In the genomic region with DNA sequence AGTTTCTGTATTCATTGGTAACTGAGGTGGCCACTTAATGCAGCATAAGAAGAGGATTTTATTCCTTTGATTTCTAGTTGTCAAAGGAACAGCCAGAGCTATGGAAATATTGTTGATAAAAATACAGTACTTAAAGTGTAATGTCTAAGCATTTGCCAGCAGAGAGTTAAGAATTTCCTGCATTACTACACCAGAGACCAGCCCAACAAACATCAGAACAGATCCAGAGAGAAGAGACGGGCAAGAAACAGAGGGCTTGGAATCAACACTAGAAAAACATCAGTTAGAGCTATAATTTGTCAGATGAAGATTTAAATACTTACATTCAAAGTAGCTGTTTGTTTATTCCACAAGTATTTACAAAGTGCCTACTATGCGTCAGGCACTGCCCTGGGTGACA, we compare ENCODE assay signal across 19 cellular contexts.
"Had no signal": no experiment of that assay in that cellular context is flagged by ENCODE, and none has a peak within 500 bp of the region (broad histone marks: within the 10 kb centered on the region; RNA-seq: fewer than 3 reads in every experiment).

No MANE protein-coding gene starts in this region.

- H3K9me3 ChIP-seq: prostate gland, right lobe of liver, tibial artery, uterus had no signal

- H3K9me3 Mint-ChIP-seq: activated CD4-positive, alpha-beta memory T cell treated with anti-CD3 and anti-CD28 coated beads for 36 hours; activated naive CD4-positive, alpha-beta T cell treated with anti-CD3 and anti-CD28 coated beads for 36 hours; activated naive CD8-positive, alpha-beta T cell treated with anti-CD3 and anti-CD28 coated beads, Interleukin-2, amount 50 U/mL, for 24 hours; activated T-helper 2 cell treated with anti-CD3 and anti-CD28 coated beads, Interferon-gamma antibody, Interleukin-2, Interleukin-4, amounts not matched to agents 10 μg/mL and 5 μg/mL and 100 μg/mL, durations not matched to agents 14 hours and 24 hours and 36 hours; nephron progenitor cell had no signal

- H3K27ac ChIP-seq: prostate gland, right lobe of liver, SK-N-MC had no signal

- H3K4me3 ChIP-seq: prostate gland, right lobe of liver, SK-N-MC, tibial artery, uterus had no signal

- H3K36me3 Mint-ChIP-seq: activated CD8-positive, alpha-beta memory T cell treated with anti-CD3 and anti-CD28 coated beads, Interleukin-2, amount 10 ng/mL, durations not matched to agents 7 days and 5 days had no signal

- H3K4me1 ChIP-seq: prostate gland, right lobe of liver, uterus had no signal

- H3K4me3 Mint-ChIP-seq: activated CD4-positive, alpha-beta memory T cell treated with anti-CD3 and anti-CD28 coated beads for 36 hours; activated CD8-positive, alpha-beta memory T cell treated with anti-CD3 and anti-CD28 coated beads, Interleukin-2, amount 10 ng/mL, durations not matched to agents 7 days and 5 days; activated naive CD4-positive, alpha-beta T cell treated with anti-CD3 and anti-CD28 coated beads for 36 hours; activated naive CD8-positive, alpha-beta T cell treated with anti-CD3 and anti-CD28 coated beads, Interleukin-2, amount 50 U/mL, for 24 hours; nephron progenitor cell had no signal

- H3K27ac Mint-ChIP-seq: activated CD4-positive, alpha-beta memory T cell treated with anti-CD3 and anti-CD28 coated beads for 36 hours; activated CD8-positive, alpha-beta memory T cell treated with anti-CD3 and anti-CD28 coated beads, Interleukin-2, amount 10 ng/mL, durations not matched to agents 7 days and 5 days; activated naive CD4-positive, alpha-beta T cell treated with anti-CD3 and anti-CD28 coated beads for 36 hours; activated naive CD8-positive, alpha-beta T cell treated with anti-CD3 and anti-CD28 coated beads, Interleukin-2, amount 50 U/mL, for 24 hours; activated T-helper 2 cell treated with anti-CD3 and anti-CD28 coated beads, Interferon-gamma antibody, Interleukin-2, Interleukin-4, amounts not matched to agents 10 μg/mL and 5 μg/mL and 100 μg/mL, durations not matched to agents 14 hours and 24 hours and 36 hours; nephron progenitor cell had no signal

- H3K36me3 ChIP-seq: prostate gland, right lobe of liver, tibial artery, uterus had no signal

- ATAC-seq: activated CD8-positive, alpha-beta memory T cell treated with anti-CD3 and anti-CD28 coated beads, Interleukin-2, amount 10 ng/mL, durations not matched to agents 7 days and 5 days; activated naive CD8-positive, alpha-beta T cell treated with anti-CD3 and anti-CD28 coated beads, Interleukin-2, amount 50 U/mL, for 24 hours; right lobe of liver had no signal

- H3K27me3 Mint-ChIP-seq: activated CD4-positive, alpha-beta memory T cell treated with anti-CD3 and anti-CD28 coated beads for 36 hours; activated CD8-positive, alpha-beta memory T cell treated with anti-CD3 and anti-CD28 coated beads, Interleukin-2, amount 10 ng/mL, durations not matched to agents 7 days and 5 days; activated naive CD8-positive, alpha-beta T cell treated with anti-CD3 and anti-CD28 coated beads, Interleukin-2, amount 50 U/mL, for 24 hours had no signal

- H3K27me3 ChIP-seq: right lobe of liver, tibial artery, uterus had no signal

- H3K4me1 Mint-ChIP-seq: activated CD8-positive, alpha-beta memory T cell treated with anti-CD3 and anti-CD28 coated beads, Interleukin-2, amount 10 ng/mL, durations not matched to agents 7 days and 5 days; activated naive CD8-positive, alpha-beta T cell treated with anti-CD3 and anti-CD28 coated beads, Interleukin-2, amount 50 U/mL, for 24 hours had no signal

- DNase-seq: activated CD4-positive, alpha-beta memory T cell treated with anti-CD3 and anti-CD28 coated beads for 36 hours; activated CD4-positive, CD25-positive, alpha-beta regulatory T cell treated with anti-CD3 and anti-CD28 coated beads, Interleukin-2, amount 50 U/mL, for 72 hours; activated CD8-positive, alpha-beta memory T cell treated with anti-CD3 and anti-CD28 coated beads, Interleukin-2, amount 10 ng/mL, durations not matched to agents 7 days and 5 days; activated naive CD4-positive, alpha-beta T cell treated with anti-CD3 and anti-CD28 coated beads for 36 hours; activated naive CD8-positive, alpha-beta T cell treated with anti-CD3 and anti-CD28 coated beads, Interleukin-2, amount 50 U/mL, for 24 hours; activated T-cell treated with anti-CD3 and anti-CD28 coated beads, Interleukin-2, amount 50 U/mL, for 1 hour; effector CD8-positive, alpha-beta T cell; hippocampal formation; mesendoderm; nephron progenitor cell; right lobe of liver; stimulated activated CD4-positive, alpha-beta T cell treated with anti-CD3 and anti-CD28 coated beads, Interleukin-1b, Interleukin-23, amount 100 ng/mL, for 48 hours; T-helper 1 cell; T1000; tibial artery had no signal
